Comparison of ENCODE assay signal across 1 cellular context in genomic region chr13:51772105-51772455, GRCh38.
TF ChIP-seq lines count a peak whose summit lies in the region.

No MANE protein-coding gene starts in this region.

TF ChIP-seq in HCT116, 20 proteins besides CTCF, POLR2A, EP300 and RAD21 (continued from another document):
- TF ChIP-seq CBX3 (IDR thresholded peaks at IDR 0.05; ENCODE audit: low read depth): no peak
- no peak for TF ChIP-seq JUND (IDR thresholded peaks at IDR 0.05)
- no peak for TF ChIP-seq REST (IDR thresholded peaks at IDR 0.05; ENCODE audit: low read depth)
- TF ChIP-seq, protein P1, sequence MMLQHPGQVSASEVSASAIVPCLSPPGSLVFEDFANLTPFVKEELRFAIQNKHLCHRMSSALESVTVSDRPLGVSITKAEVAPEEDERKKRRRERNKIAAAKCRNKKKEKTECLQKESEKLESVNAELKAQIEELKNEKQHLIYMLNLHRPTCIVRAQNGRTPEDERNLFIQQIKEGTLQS (IDR thresholded peaks at IDR 0.05): no peak
- no peak for TF ChIP-seq ZNF274 (IDR thresholded peaks at IDR 0.05; ENCODE audit: low read depth, low read length)
- no peak for TF ChIP-seq YY1 (IDR thresholded peaks at IDR 0.05; ENCODE audit: extremely low read depth, insufficient replicate concordance, low read depth, low read length)
- no peak for TF ChIP-seq FOSL1 (IDR thresholded peaks at IDR 0.05; ENCODE audit: low read depth)
- no peak for TF ChIP-seq TCF7L2 (IDR thresholded peaks at IDR 0.05; ENCODE audit: borderline replicate concordance, extremely low read depth, insufficient read depth, insufficient read length)
- TF ChIP-seq, protein P2, sequence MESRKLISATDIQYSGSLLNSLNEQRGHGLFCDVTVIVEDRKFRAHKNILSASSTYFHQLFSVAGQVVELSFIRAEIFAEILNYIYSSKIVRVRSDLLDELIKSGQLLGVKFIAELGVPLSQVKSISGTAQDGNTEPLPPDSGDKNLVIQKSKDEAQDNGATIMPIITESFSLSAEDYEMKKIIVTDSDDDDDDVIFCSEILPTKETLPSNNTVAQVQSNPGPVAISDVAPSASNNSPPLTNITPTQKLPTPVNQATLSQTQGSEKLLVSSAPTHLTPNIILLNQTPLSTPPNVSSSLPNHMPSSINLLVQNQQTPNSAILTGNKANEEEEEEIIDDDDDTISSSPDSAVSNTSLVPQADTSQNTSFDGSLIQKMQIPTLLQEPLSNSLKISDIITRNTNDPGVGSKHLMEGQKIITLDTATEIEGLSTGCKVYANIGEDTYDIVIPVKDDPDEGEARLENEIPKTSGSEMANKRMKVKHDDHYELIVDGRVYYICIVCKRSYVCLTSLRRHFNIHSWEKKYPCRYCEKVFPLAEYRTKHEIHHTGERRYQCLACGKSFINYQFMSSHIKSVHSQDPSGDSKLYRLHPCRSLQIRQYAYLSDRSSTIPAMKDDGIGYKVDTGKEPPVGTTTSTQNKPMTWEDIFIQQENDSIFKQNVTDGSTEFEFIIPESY (IDR thresholded peaks at IDR 0.05; ENCODE audit: extremely low read depth, insufficient replicate concordance, low read length): no peak
- TF ChIP-seq ELF1 (IDR thresholded peaks at IDR 0.05; ENCODE audit: borderline replicate concordance, low read depth): no peak
- no peak for TF ChIP-seq CEBPB (IDR thresholded peaks at IDR 0.05; ENCODE audit: low read depth)
- TF ChIP-seq, protein P3, sequence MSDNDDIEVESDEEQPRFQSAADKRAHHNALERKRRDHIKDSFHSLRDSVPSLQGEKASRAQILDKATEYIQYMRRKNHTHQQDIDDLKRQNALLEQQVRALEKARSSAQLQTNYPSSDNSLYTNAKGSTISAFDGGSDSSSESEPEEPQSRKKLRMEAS (IDR thresholded peaks at IDR 0.05): no peak
- TF ChIP-seq POLR2AphosphoS5 (IDR thresholded peaks at IDR 0.05; ENCODE audit: low read depth, low read length): no peak
- TF ChIP-seq EZH2 (IDR thresholded peaks at IDR 0.05): no peak
- TF ChIP-seq SIN3A (IDR thresholded peaks at IDR 0.05; ENCODE audit: low read depth): no peak
